Comparison of ENCODE assay signal across 22 cellular contexts in the genomic region with DNA sequence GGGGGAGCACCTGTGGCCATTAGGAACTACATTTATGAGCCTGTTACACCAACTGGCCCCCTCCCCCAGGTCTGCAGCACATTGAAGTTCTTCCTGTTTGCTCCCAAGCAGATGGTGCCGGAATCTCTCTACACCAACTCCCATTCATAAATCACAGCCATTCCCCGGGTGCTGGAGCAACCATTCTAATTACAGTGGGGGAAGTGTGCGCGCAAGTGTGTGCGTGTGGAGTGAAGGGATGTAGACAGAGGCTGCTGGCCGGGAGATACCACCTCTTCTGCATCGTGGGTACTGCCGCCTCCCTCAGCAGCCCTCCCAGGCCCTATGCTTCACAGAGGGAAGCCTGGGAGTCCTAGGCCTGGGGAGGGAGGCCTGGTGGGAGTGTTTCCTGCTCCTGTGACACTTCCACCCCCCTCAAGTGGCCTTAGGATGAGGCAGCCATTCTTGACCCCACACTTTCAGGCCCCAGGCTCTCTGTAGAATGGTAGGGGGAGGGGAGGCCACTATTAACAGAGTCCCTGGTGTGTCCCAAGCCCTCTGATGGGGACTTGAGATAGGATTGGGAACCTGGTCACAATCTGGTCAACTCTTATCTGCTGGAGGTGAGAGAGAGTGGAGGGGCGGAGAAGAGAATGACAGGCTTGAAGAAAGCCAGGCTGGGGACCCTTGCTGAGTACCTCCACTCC.
DNase-seq lines count a peak whose midpoint lies in the region; ATAC-seq lines count a peak whose summit lies in the region.
"Had no signal": no experiment of that assay in that cellular context is flagged by ENCODE, and none has a peak within 500 bp of the region (broad histone marks: within the 10 kb centered on the region; RNA-seq: fewer than 3 reads in every experiment).

No MANE protein-coding gene starts in this region.

- WGBS in mesodermal cell (ENCODE audit: insufficient coverage in 2 of 2), 2 experiments: 90 to 100% methylated on average over 2 to 4 of the region's 9 CpGs

- peaks cover 14% of the 10 kb centered on the region for H3K4me1 ChIP-seq in mesodermal cell (ENCODE audit: control insufficient read depth, insufficient read depth, low read length, poor library complexity, severe bottlenecking)
- H3K4me1 ChIP-seq: SJCRH30 had no signal

- H3K36me3 ChIP-seq in mesodermal cell (ENCODE audit: control insufficient read depth, insufficient read depth, low read length): no peaks in the 10 kb centered on the region
- H3K36me3 ChIP-seq: SJCRH30 had no signal

- DNase-seq in COLO668 (lab: John Stamatoyannopoulos, UW; ENCODE audit: unreplicated experiment) (peak; percentile 6), NCI-H1417 (lab: John Stamatoyannopoulos, UW) (peak in 2 of 3 experiments; percentile 75 to 92), NCI-H82 treated with DMSO at 0.1 percent for 48 hours (lab: John Stamatoyannopoulos, UW; ENCODE audit: unreplicated experiment) (peak; percentile 28), NCI-H446 treated with DMSO at 0.1 percent for 48 hours (lab: John Stamatoyannopoulos, UW) (no peak)
- DNase-seq: activated CD4-positive, alpha-beta T cell treated with anti-CD3 and anti-CD28 coated beads for 4 hours; activated naive CD4-positive, alpha-beta T cell treated with anti-CD3 and anti-CD28 coated beads, Interleukin-2, amount 10 ng/mL, durations not matched to agents 7 days and 5 days; activated T-cell treated with anti-CD3 and anti-CD28 coated beads, Interleukin-2, amount 50 U/mL, for 72 hours; CD4-positive, CD25-positive, alpha-beta regulatory T cell; DMS79 treated with DMSO at 0.1 percent for 48 hours; GM23248; left cardiac atrium; NCI-H1436; SJCRH30; small intestine; stimulated activated CD4-positive, alpha-beta T cell treated with anti-CD3 and anti-CD28 coated beads, Interleukin-2, amount 100 ng/mL, for 24 hours; T-helper 17 cell had no signal

- H3K27ac ChIP-seq in mesodermal cell (ENCODE audit: low read depth, low read length, severe bottlenecking): peak overlapping the region; percentile 66
- H3K27ac ChIP-seq: GM23248, SJCRH30 had no signal

- ATAC-seq in HG02970 (IDR thresholded peaks at IDR 0.05; ENCODE audit: low FRiP score, unreplicated experiment) (no peak), GM18861 (IDR thresholded peaks at IDR 0.05; ENCODE audit: unreplicated experiment) (no peak), GM19455 (IDR thresholded peaks at IDR 0.05; ENCODE audit: unreplicated experiment) (no peak)
- ATAC-seq: activated T-cell treated with anti-CD3 and anti-CD28 coated beads, Interleukin-2, amount 50 U/mL, for 72 hours; left cardiac atrium; Panc1; stimulated activated effector memory CD8-positive, alpha-beta T cell treated with anti-CD3 and anti-CD28 coated beads, Interleukin-12 subunit alpha, Interleukin-12 subunit beta, amount 100 ng/mL, for 72 hours; T-helper 17 cell had no signal

- H3K4me3 ChIP-seq in mesodermal cell (ENCODE audit: extremely low read depth, insufficient read depth, low read length, poor library complexity, severe bottlenecking): no peak overlapping the region
- H3K4me3 ChIP-seq: GM23248, SJCRH30 had no signal

- H3K9me3 ChIP-seq in mesodermal cell (ENCODE audit: control insufficient read depth, low read length): no peaks in the 10 kb centered on the region
- H3K9me3 ChIP-seq: SJCRH30 had no signal
